Comparison of ENCODE assay signal across 18 cellular contexts in the genomic region with DNA sequence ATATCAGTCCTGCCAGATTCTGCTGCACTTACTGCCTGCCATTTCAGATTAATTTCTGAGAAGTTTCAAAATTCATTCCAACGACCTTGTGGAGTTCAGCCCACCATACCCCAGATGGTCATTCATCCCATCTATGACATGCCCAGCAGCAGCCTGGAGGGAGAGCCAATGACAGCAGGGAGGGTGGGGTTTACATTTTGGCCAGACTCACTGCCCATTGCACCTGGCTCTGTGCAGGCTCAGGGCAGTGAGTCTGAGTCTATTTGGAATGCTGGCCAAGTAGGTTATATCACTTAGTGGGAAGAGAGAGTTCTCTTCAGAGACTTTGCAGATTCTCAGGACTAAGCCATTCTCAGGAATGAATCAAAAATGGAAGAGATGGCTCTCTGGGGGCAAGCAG. TPM values are rescaled to one million over a fixed set of nuclear protein-coding genes. Genes with fewer than 3 reads are reported as not detected.
A peak's percentile ranks its signal among the peaks of the same experiment; 100 is the strongest.
DNase-seq lines count a peak whose midpoint lies in the region; ATAC-seq and TF ChIP-seq lines count a peak whose summit lies in the region.
"Had no signal": no experiment of that assay in that cellular context is flagged by ENCODE, and none has a peak within 500 bp of the region (broad histone marks: within the 10 kb centered on the region; RNA-seq: fewer than 3 reads in every experiment).

No MANE protein-coding gene starts in this region.

- H3K4me3 Mint-ChIP-seq in stimulated activated effector memory CD8-positive, alpha-beta T cell treated with anti-CD3 and anti-CD28 coated beads, Interleukin-12 subunit alpha, Interleukin-12 subunit beta, amount 100 ng/mL, for 72 hours: no peak overlapping the region
- H3K4me3 Mint-ChIP-seq in nephron progenitor cell: no peak overlapping the region
- H3K4me3 Mint-ChIP-seq: CD4-positive, CD25-positive, alpha-beta regulatory T cell; CD8-positive, alpha-beta memory T cell; H9 had no signal

- H3K27ac Mint-ChIP-seq in stimulated activated effector memory CD8-positive, alpha-beta T cell treated with anti-CD3 and anti-CD28 coated beads, Interleukin-12 subunit alpha, Interleukin-12 subunit beta, amount 100 ng/mL, for 72 hours: peak overlapping the region; percentile 70
- H3K27ac Mint-ChIP-seq in nephron progenitor cell: no peak overlapping the region
- H3K27ac Mint-ChIP-seq: H9 had no signal

- intact Hi-C loops in cardiac septum (cut with DNase I): no loop called here
- intact Hi-C loops in Right ventricle myocardium inferior (cut with DNase I): no loop called here

- TF ChIP-seq CTCF in nephron progenitor cell (IDR thresholded peaks at IDR 0.05): no peak

- H3K27me3 Mint-ChIP-seq in nephron progenitor cell (ENCODE audit: low read depth, poor library complexity): peaks cover 4% of the 10 kb centered on the region
- H3K27me3 Mint-ChIP-seq: CD4-positive, CD25-positive, alpha-beta regulatory T cell had no signal

- no peaks in the 10 kb centered on the region for H3K9me3 Mint-ChIP-seq in stimulated activated effector memory CD8-positive, alpha-beta T cell treated with anti-CD3 and anti-CD28 coated beads, Interleukin-12 subunit alpha, Interleukin-12 subunit beta, amount 100 ng/mL, for 72 hours
- no peaks in the 10 kb centered on the region for H3K9me3 Mint-ChIP-seq in nephron progenitor cell
- H3K9me3 Mint-ChIP-seq: CD4-positive, CD25-positive, alpha-beta regulatory T cell; CD8-positive, alpha-beta memory T cell; H9 had no signal

- H3K36me3 Mint-ChIP-seq in stimulated activated effector memory CD8-positive, alpha-beta T cell treated with anti-CD3 and anti-CD28 coated beads, Interleukin-12 subunit alpha, Interleukin-12 subunit beta, amount 100 ng/mL, for 72 hours: peaks cover 41% of the 10 kb centered on the region
- H3K36me3 Mint-ChIP-seq in nephron progenitor cell (ENCODE audit: low read depth): peaks cover 31% of the 10 kb centered on the region

- ATAC-seq in Right ventricle myocardium inferior: no peak
- no peak for ATAC-seq in stimulated activated effector memory CD8-positive, alpha-beta T cell treated with anti-CD3 and anti-CD28 coated beads, Interleukin-12 subunit alpha, Interleukin-12 subunit beta, amount 100 ng/mL, for 72 hours
- ATAC-seq in GM21528 (IDR thresholded peaks at IDR 0.05; ENCODE audit: low FRiP score, unreplicated experiment): no peak

- peaks cover 5% of the 10 kb centered on the region for H3K4me1 Mint-ChIP-seq in stimulated activated effector memory CD8-positive, alpha-beta T cell treated with anti-CD3 and anti-CD28 coated beads, Interleukin-12 subunit alpha, Interleukin-12 subunit beta, amount 100 ng/mL, for 72 hours
- no peaks in the 10 kb centered on the region for H3K4me1 Mint-ChIP-seq in nephron progenitor cell
- H3K4me1 Mint-ChIP-seq: CD8-positive, alpha-beta memory T cell had no signal

- DNase-seq in cardiac septum (ENCODE audit: low spot score) (peak; percentile 24), Right ventricle myocardium inferior (ENCODE audit: missing footprints) (no peak), cerebellar cortex (ENCODE audit: low spot score) (peak; percentile 92), islet precursor cell (peak; percentile 35), A172 (ENCODE audit: low spot score) (no peak), nephron progenitor cell (no peak)
- DNase-seq in stimulated activated effector memory CD8-positive, alpha-beta T cell treated with anti-CD3 and anti-CD28 coated beads, Interleukin-12 subunit alpha, Interleukin-12 subunit beta, amount 100 ng/mL, for 72 hours (ENCODE audit: low spot score in 2 of 2): no peak
- DNase-seq: ACHN; BE2C; CD4-positive, CD25-positive, alpha-beta regulatory T cell; CD8-positive, alpha-beta memory T cell; COR-L47; DMS 273 treated with DMSO at 0.1 percent for 48 hours; DMS53; DND-41; EL; H9 had no signal

RNA-seq across cellular contexts. Expression of gene SRPRB, which starts 21.5 kb away (rescaled TPM):
- total RNA-seq in cardiac septum: 27.6 TPM
- total RNA-seq in Right ventricle myocardium inferior: 27.2 TPM
- 96.0 and 107 TPM in 2 replicates for total RNA-seq in A172 (2014; rRNA removed; shearing (Covaris generic))

Comparison
In these comparisons a context has a peak if more than half of its experiments do, and no peak if none do; other contexts are left out.
1. DNase-seq: peak in cardiac septum (single experiment), cerebellar cortex (single experiment) and islet precursor cell (single experiment); none in Right ventricle myocardium inferior (single experiment), stimulated activated effector memory CD8-positive, alpha-beta T cell treated with anti-CD3 and anti-CD28 coated beads, Interleukin-12 subunit alpha, Interleukin-12 subunit beta, amount 100 ng/mL, for 72 hours (0 of 2), A172 (single experiment) and nephron progenitor cell (single experiment).